20 cellular contexts compared by ENCODE assay signal in genomic region chr6:106966229-106966628, GRCh38. TPM values are rescaled to one million over a fixed set of nuclear protein-coding genes. Genes with fewer than 3 reads are reported as not detected.
DNase-seq lines count a peak whose midpoint lies in the region; ATAC-seq, FAIRE-seq and TF ChIP-seq lines count a peak whose summit lies in the region.
"Had no signal": no experiment of that assay in that cellular context is flagged by ENCODE, and none has a peak within 500 bp of the region (broad histone marks: within the 10 kb centered on the region; RNA-seq: fewer than 3 reads in every experiment).

No MANE protein-coding gene starts in this region.

- intact Hi-C loops in mammary epithelial cell (cut with micrococcal nuclease) (no loop called here), MCF 10A (cut with micrococcal nuclease) (no loop called here), left colon (cut with DNase I, micrococcal nuclease) (no loop called here)

- H3K36me3 ChIP-seq in mammary epithelial cell (ENCODE audit: insufficient read depth, low read length), result peaks cover 3% of the 10 kb centered on the region
- no peaks in the 10 kb centered on the region for H3K36me3 ChIP-seq in brain microvascular endothelial cell (replicated peaks)
- H3K36me3 ChIP-seq: HAP-1 had no signal

- TF ChIP-seq CTCF in mammary epithelial cell (conservative IDR thresholded peaks at IDR 0.05 in 1 of 2, IDR thresholded peaks at IDR 0.05 in 1 of 2; ENCODE audit: extremely low read depth in 1 of 2, insufficient read depth in 1 of 2, low read depth in 1 of 2, low read length in 2 of 2), result peak; percentile 2 to 3
- no peak for TF ChIP-seq CTCF in MCF 10A (IDR thresholded peaks at IDR 0.05; ENCODE audit: unreplicated experiment)
- TF ChIP-seq CTCF in brain microvascular endothelial cell (IDR thresholded peaks at IDR 0.05; ENCODE audit: low read depth, low read length, missing control alignments), result peak; percentile 9

- dilution Hi-C loops in mammary epithelial cell (cut with HindIII; ENCODE audit: low sequenced_read_pairs), result no loop called here

- no peak overlapping the region for H3K4me2 ChIP-seq in mammary epithelial cell (ENCODE audit: insufficient read depth, low read depth, low read length)
- H3K4me2 ChIP-seq: BLaER1 had no signal

- no peak overlapping the region for H2AFZ ChIP-seq in mammary epithelial cell (ENCODE audit: low read depth, low read length)

- no peak for FAIRE-seq in urothelium cell line (lab: Jason Lieb, UNC)
- FAIRE-seq: GM19239, RCC 7860 had no signal

- no peak overlapping the region for H3K27ac Mint-ChIP-seq in MCF 10A (ENCODE audit: low read depth, unreplicated experiment)

- H3K27me3 ChIP-seq in mammary epithelial cell (ENCODE audit: insufficient read depth, low read length) (no peaks in the 10 kb centered on the region), brain microvascular endothelial cell (replicated peaks) (no peaks in the 10 kb centered on the region)
- H3K27me3 ChIP-seq: BLaER1 had no signal

- H3K4me3 Mint-ChIP-seq in MCF 10A (ENCODE audit: unreplicated experiment), result no peak overlapping the region

- H3K9me3 ChIP-seq in mammary epithelial cell (replicated peaks; ENCODE audit: insufficient read depth, low read length), result no peaks in the 10 kb centered on the region
- H3K9me3 ChIP-seq: BLaER1, HAP-1 had no signal

- H3K9me3 Mint-ChIP-seq in MCF 10A (ENCODE audit: unreplicated experiment), result peaks cover 6% of the 10 kb centered on the region

- ATAC-seq in left colon, result peak; percentile 3

- H3K79me2 ChIP-seq in mammary epithelial cell (ENCODE audit: insufficient read depth, low read length), result no peaks in the 10 kb centered on the region

- H3K4me1 Mint-ChIP-seq in MCF 10A (ENCODE audit: insufficient read depth, unreplicated experiment), result no peaks in the 10 kb centered on the region

- H3K27ac ChIP-seq in mammary epithelial cell (ENCODE audit: insufficient read depth, low read depth, low read length), result no peak overlapping the region
- no peak overlapping the region for H3K27ac ChIP-seq in brain microvascular endothelial cell
- H3K27ac ChIP-seq: BLaER1, HL-60, SK-N-MC had no signal

- CTCF ChIA-PET in mammary epithelial cell (lab: Charles Lee; ENCODE audit: low non-redundant PET) (interaction anchor here (0.6 kb wide), 1 partner anchor 354 kb away, joined by 5 read pairs; no protein-coding TSS in a partner anchor), MCF 10A (lab: Yijun Ruan, JAX) (no interaction called here)

- no peak overlapping the region for H3K4me3 ChIP-seq in mammary epithelial cell (replicated peaks in 1 of 3; ENCODE audit: insufficient read depth in 1 of 3, low read depth in 2 of 3, low read length in 3 of 3)
- H3K4me3 ChIP-seq in brain microvascular endothelial cell (ENCODE audit: low read depth, low read length), result no peak overlapping the region
- H3K4me3 ChIP-seq: BLaER1, HAP-1, SK-N-MC had no signal

- no peaks in the 10 kb centered on the region for H4K20me1 ChIP-seq in mammary epithelial cell (ENCODE audit: insufficient read depth, low read length)

- no peaks in the 10 kb centered on the region for H3K27me3 Mint-ChIP-seq in MCF 10A (ENCODE audit: insufficient read depth, unreplicated experiment)

- H3K4me1 ChIP-seq in mammary epithelial cell (ENCODE audit: insufficient read depth, low read length), result no peaks in the 10 kb centered on the region
- H3K4me1 ChIP-seq: HAP-1 had no signal

- in situ Hi-C loops in mammary epithelial cell (cut with MboI; ENCODE audit: low sequenced_read_pairs in 2 of 2) (no loop called here), brain microvascular endothelial cell (cut with HindIII; ENCODE audit: low pct_ligation_motif_present, low sequenced_read_pairs) (no loop called here)

- DNase-seq in mammary epithelial cell, result peak; percentile 8
- no peak for DNase-seq in MCF 10A (ENCODE audit: unreplicated experiment)
- DNase-seq in brain microvascular endothelial cell, result no peak
- no peak for DNase-seq in left colon
- no peak for DNase-seq in NCI-H2107 (lab: John Stamatoyannopoulos, UW)
- DNase-seq in urothelium cell line (ENCODE audit: low spot score), result no peak
- DNase-seq in T-helper 9 cell, result no peak
- no peak for DNase-seq in stimulated activated CD4-positive, alpha-beta T cell treated with anti-CD3 and anti-CD28 coated beads, Interleukin-4, amount 100 ng/mL, for 1 hour
- DNase-seq: 8988T, EL, NCI-H1436, NCI-H510A, NCI-H82, Right ventricle myocardium superior had no signal

- BruUV-seq in mammary epithelial cell (replicated peaks; lab: Mats Ljungman, UMichigan), result no TSS peak
- BruUV-seq in MCF 10A (replicated peaks; lab: Mats Ljungman, UMichigan), result no TSS peak

- POLR2A ChIA-PET in MCF 10A (lab: Yijun Ruan, JAX), result no interaction called here

- no peaks in the 10 kb centered on the region for H3K36me3 Mint-ChIP-seq in MCF 10A (ENCODE audit: insufficient read depth, unreplicated experiment)

- WGBS in mammary epithelial cell (ENCODE audit: low coverage, missing lambda C conversion rate), result 100% methylated on average over 1 of the region's 1 CpG

- H3K9ac ChIP-seq in mammary epithelial cell (ENCODE audit: insufficient read depth, low read length), result no peak overlapping the region
- H3K9ac ChIP-seq: BLaER1 had no signal

RNA-seq across cellular contexts. Expression of gene CD24, which starts 8.3 kb away (rescaled TPM):
- 100 to 1,000 TPM; 299 to 397 TPM for total RNA-seq in mammary epithelial cell
- polyA plus RNA-seq in mammary epithelial cell, result 314 TPM
- 258 TPM for polyA minus RNA-seq in mammary epithelial cell
- 7.2 and 10.4 TPM in 2 replicates for total RNA-seq in MCF 10A (2022)
- 1,000 to 10,000 TPM; 1,898 to 2,100 TPM for total RNA-seq in left colon

Comparison
In these comparisons a context has a peak if more than half of its experiments do, and no peak if none do; other contexts are left out.
1. RNA of gene CD24, which starts 8.3 kb away (total RNA-seq): 1,898 to 2,100 TPM in left colon and 299 to 397 TPM in mammary epithelial cell; 7.2 to 10.4 TPM in MCF 10A; every median in the first group is over 10 times any median in the second.